ENCODE assay signal across 22 cellular contexts in genomic region chr16:85655216-85656129, GRCh38. TPM values are rescaled to one million over a fixed set of nuclear protein-coding genes. Genes with fewer than 3 reads are reported as not detected.
DNase-seq lines count a peak whose midpoint lies in the region; FAIRE-seq and TF ChIP-seq lines count a peak whose summit lies in the region.
"Had no signal": no experiment of that assay in that cellular context is flagged by ENCODE, and none has a peak within 500 bp of the region (broad histone marks: within the 10 kb centered on the region; RNA-seq: fewer than 3 reads in every experiment).

No MANE protein-coding gene starts in this region.

- CTCF ChIA-PET in H1 (lab: Charles Lee; ENCODE audit: partially characterized antibody) = interaction anchor here (0.6 to 16.9 kb wide), 10 partner anchors 19 to 407 kb away, joined by 3 to 248 read pairs (median 4); no protein-coding TSS in a partner anchor

- peak; percentile 31 for DNase-seq in DMS53 (lab: John Stamatoyannopoulos, UW)
- DNase-seq in DMS53 treated with DMSO at 0.1 percent for 48 hours (lab: John Stamatoyannopoulos, UW; ENCODE audit: unreplicated experiment) = no peak
- DNase-seq in NB4 (ENCODE audit: low read depth) = peak; percentile 32
- no peak for DNase-seq in H1 (ENCODE audit: low read depth in 1 of 2, low spot score in 2 of 2)
- DNase-seq in progenitor cell of endocrine pancreas (ENCODE audit: low spot score, unreplicated experiment) = no peak
- no peak for DNase-seq in GOT3 (lab: John Stamatoyannopoulos, UW)
- no peak for DNase-seq in GM23248
- DNase-seq in cerebellar nuclear complex (lab: John Stamatoyannopoulos, UW) = no peak
- DNase-seq: C1 segment of cervical spinal cord; Calu3; CD8-positive, alpha-beta T cell; DMS153; EL; NCI-H1105 treated with DMSO at 0.1 percent for 48 hours; NCI-H2029 treated with DMSO at 0.1 percent for 48 hours; NCI-H226; NCI-H510A treated with DMSO at 0.1 percent for 48 hours; NCI-H82; Peyer's patch had no signal

- no peak overlapping the region for H2AK5ac ChIP-seq in H1 (ENCODE audit: low read depth, low read length)

- WGBS in H1 (ENCODE audit: extremely low coverage in 1 of 2, insufficient coverage in 1 of 2, insufficient read length in 1 of 2, insufficient replicate concordance in 2 of 2, low coverage in 1 of 2, low lambda C conversion rate in 2 of 2, missing lambda C conversion rate in 1 of 2), 2 experiments = 92% methylated on average over 24 of the region's 35 CpGs; no CpG with 5 or more reads in 1 of the 2 experiments
- 86 to 87% methylated on average over 28 to 31 of the region's 35 CpGs for WGBS in GM23248 (ENCODE audit: low coverage in 1 of 2, low lambda C conversion rate in 2 of 2, missing lambda C conversion rate in 2 of 2), 2 experiments

- peaks cover 10% of the 10 kb centered on the region; the same call in 1 of the 2 replicates for H3K79me1 ChIP-seq in H1 (ENCODE audit: low read depth, low read length)

- H3K27me3 Mint-ChIP-seq in progenitor cell of endocrine pancreas = no peaks in the 10 kb centered on the region

- H4K8ac ChIP-seq in H1 (ENCODE audit: extremely low read depth, insufficient read depth, low read length) = no peak overlapping the region; the same call in 1 of the 2 replicates

- no peak overlapping the region for H2BK20ac ChIP-seq in H1 (ENCODE audit: low read length)

- H3K23ac ChIP-seq in H1 (ENCODE audit: insufficient read length) = no peak overlapping the region

- TF ChIP-seq EP300 in H1 (IDR thresholded peaks at IDR 0.05; ENCODE audit: borderline replicate concordance in 1 of 2, low read depth in 2 of 2, low read length in 2 of 2) = no peak

- no peaks in the 10 kb centered on the region for H3K27me3 ChIP-seq in H1 (replicated peaks in 1 of 4; ENCODE audit: control insufficient read depth in 3 of 4, extremely low read depth in 1 of 4, insufficient read depth in 3 of 4, low read length in 3 of 4)
- H3K27me3 ChIP-seq in GM23248 (replicated peaks; ENCODE audit: insufficient read depth) = no peaks in the 10 kb centered on the region
- H3K27me3 ChIP-seq: Peyer's patch, SJSA1 had no signal

- H3K9me3 Mint-ChIP-seq in progenitor cell of endocrine pancreas (ENCODE audit: low read depth) = no peaks in the 10 kb centered on the region
- H3K9me3 Mint-ChIP-seq: CD8-positive, alpha-beta T cell; GM23338 had no signal

- no peak overlapping the region for H3K56ac ChIP-seq in H1 (replicated peaks; ENCODE audit: insufficient read length, low read depth, low read length)

- H3K27ac Mint-ChIP-seq in progenitor cell of endocrine pancreas = peak overlapping the region; percentile 79
- H3K27ac Mint-ChIP-seq: CD8-positive, alpha-beta T cell; GM23338 had no signal

- H2BK15ac ChIP-seq in H1 (ENCODE audit: low read length) = no peak overlapping the region

- H2BK5ac ChIP-seq in H1 (ENCODE audit: low read depth, low read length) = 0 out of 2 replicates have a peak overlapping the region, but pooled peaks have one; percentile 2

- no peak overlapping the region for H4K91ac ChIP-seq in H1 (replicated peaks; ENCODE audit: insufficient read length, low read length)

- TF ChIP-seq CTCF in NB4 (IDR thresholded peaks at IDR 0.05; ENCODE audit: low read depth, low read length) (no peak), H1 (IDR thresholded peaks at IDR 0.05; ENCODE audit: control extremely low read depth in 1 of 3, insufficient read depth in 1 of 3, low read depth in 1 of 3, low read length in 3 of 3) (no peak), progenitor cell of endocrine pancreas (IDR thresholded peaks at IDR 0.05; ENCODE audit: unreplicated experiment) (no peak)

- H3K9me2 ChIP-seq in GM23248 (ENCODE audit: insufficient read depth) = no peaks in the 10 kb centered on the region

- no peak overlapping the region for H3K4me3 Mint-ChIP-seq in progenitor cell of endocrine pancreas (ENCODE audit: low read depth)
- H3K4me3 Mint-ChIP-seq: CD8-positive, alpha-beta T cell; GM23338 had no signal

- H4K20me1 ChIP-seq in H1 (replicated peaks in 1 of 2; ENCODE audit: control insufficient read depth in 1 of 2, insufficient read depth in 2 of 2, low read length in 2 of 2) = peaks cover 23 to 30% of the 10 kb centered on the region in 2 experiments
- no peaks in the 10 kb centered on the region for H4K20me1 ChIP-seq in GM23248 (ENCODE audit: insufficient read depth)

- H3K18ac ChIP-seq in H1 (ENCODE audit: extremely low read depth, low read length) = no peak overlapping the region

- H3K9me3 ChIP-seq in H1 (ENCODE audit: insufficient read depth in 2 of 2, low read depth in 1 of 2, low read length in 1 of 2) (peaks cover 0 to 12% of the 10 kb centered on the region in 2 experiments; a peak in 1 of 4 replicates), GM23248 (ENCODE audit: low read depth) (no peaks in the 10 kb centered on the region)
- H3K9me3 ChIP-seq: Peyer's patch, SJSA1 had no signal

- H4K5ac ChIP-seq in H1 (ENCODE audit: insufficient read length, low read depth, low read length) = no peak overlapping the region

- H3K27ac ChIP-seq in H1 (ENCODE audit: low read depth, low read length) (no peak overlapping the region), GM23248 (no peak overlapping the region)
- H3K27ac ChIP-seq: 22Rv1, Peyer's patch, SJSA1 had no signal

- no peaks in the 10 kb centered on the region for H3K23me2 ChIP-seq in H1 (ENCODE audit: low read depth, low read length)

- H3K36me3 Mint-ChIP-seq in progenitor cell of endocrine pancreas (ENCODE audit: insufficient read depth) = peaks cover 12% of the 10 kb centered on the region

- peaks cover 0 to 9% of the 10 kb centered on the region in 2 experiments; a peak in 1 of 4 replicates for H3K79me2 ChIP-seq in H1 (ENCODE audit: control insufficient read depth in 1 of 2, insufficient read depth in 2 of 2, low read length in 2 of 2)
- no peaks in the 10 kb centered on the region for H3K79me2 ChIP-seq in GM23248 (ENCODE audit: insufficient read depth)

- no peak overlapping the region for H2BK12ac ChIP-seq in H1 (ENCODE audit: low read depth, low read length)

- H3K14ac ChIP-seq in H1 (ENCODE audit: insufficient read length) = no peak overlapping the region

- peaks cover 15 to 53% (median 40%) of the 10 kb centered on the region in 4 experiments for H3K36me3 ChIP-seq in H1 (ENCODE audit: control insufficient read depth in 2 of 4, insufficient read depth in 4 of 4, low read length in 3 of 4)
- H3K36me3 ChIP-seq in GM23248 (ENCODE audit: low read depth) = peaks cover 9% of the 10 kb centered on the region; the same call in 1 of the 2 replicates

- H2BK120ac ChIP-seq in H1 (replicated peaks; ENCODE audit: low read depth, low read length) = no peak overlapping the region

- in situ Hi-C loops in GM23248 (cut with MboI) = no loop called here

- TF ChIP-seq RAD21 in H1 (IDR thresholded peaks at IDR 0.05 in 1 of 2, conservative IDR thresholded peaks at IDR 0.05 in 1 of 2; ENCODE audit: low read depth in 2 of 2, low read length in 2 of 2) = no peak

- H3K4me1 ChIP-seq in H1 (replicated peaks in 1 of 4; ENCODE audit: control insufficient read depth in 3 of 4, insufficient read depth in 4 of 4, low read length in 3 of 4) (no peaks in the 10 kb centered on the region; a peak in 1 of 7 replicates), GM23248 (ENCODE audit: insufficient read depth) (peaks cover 6% of the 10 kb centered on the region; the same call in 1 of the 2 replicates)
- H3K4me1 ChIP-seq: SJSA1 had no signal

- H3F3A ChIP-seq in GM23248 (ENCODE audit: insufficient read depth) = peaks cover 8% of the 10 kb centered on the region; the same call in 1 of the 2 replicates

- H3K4me2 ChIP-seq in H1 (ENCODE audit: insufficient read depth in 1 of 2, low read depth in 2 of 2, low read length in 2 of 2) (no peak overlapping the region), GM23248 (ENCODE audit: unreplicated experiment) (no peak overlapping the region)
- H3K4me2 ChIP-seq: GM23338 had no signal

- FAIRE-seq in H1 (lab: Jason Lieb, UNC) = no peak

- POLR2A ChIA-PET in H1 (lab: Charles Lee; ENCODE audit: partially characterized antibody) = interaction anchor here (0.7 to 1.4 kb wide), 3 partner anchors 15 to 30 kb away, joined by 3 to 6 read pairs (median 3); no protein-coding TSS in a partner anchor

- no peak for TF ChIP-seq POLR2A in NB4 (IDR thresholded peaks at IDR 0.05; ENCODE audit: extremely low read depth, insufficient read length)
- no peak for TF ChIP-seq POLR2A in H1 (IDR thresholded peaks at IDR 0.05; ENCODE audit: control extremely low read depth in 1 of 2, low read depth in 2 of 2, low read length in 2 of 2)

- H2AFZ ChIP-seq in H1 (ENCODE audit: low read length) = no peak overlapping the region
- H2AFZ ChIP-seq in GM23248 = no peak overlapping the region
- H2AFZ ChIP-seq: GM23338 had no signal

- H3K9ac ChIP-seq in H1 (replicated peaks in 1 of 4; ENCODE audit: extremely low read depth in 1 of 4, low read depth in 3 of 4, low read length in 3 of 4) (no peak overlapping the region), GM23248 (no peak overlapping the region)

- no peak overlapping the region for H3K4me3 ChIP-seq in NB4 (ENCODE audit: low read depth, low read length)
- H3K4me3 ChIP-seq in H1 (ENCODE audit: extremely low read depth in 1 of 4, insufficient read depth in 2 of 4, low read depth in 3 of 4, low read length in 4 of 4) = no peak overlapping the region
- no peak overlapping the region for H3K4me3 ChIP-seq in GM23248
- H3K4me3 ChIP-seq: GM23338, Peyer's patch, SJSA1 had no signal

- peaks cover 3% of the 10 kb centered on the region for H3K4me1 Mint-ChIP-seq in progenitor cell of endocrine pancreas (ENCODE audit: low read depth)

- H3K4ac ChIP-seq in H1 (replicated peaks; ENCODE audit: insufficient read length, low read depth, low read length) = no peak overlapping the region

RNA-seq across cellular contexts. Expression of gene GINS2, which starts 33.3 kb away (rescaled TPM):
- total RNA-seq in H1 (2021; fragmentation: NEBNext Ultra II Directional; extraction: Animal tissue kit (Norgen Biotek cat#: 25700)) = 51.4 and 59.1 TPM in 2 replicates
- 22.5 and 29.4 TPM in 2 replicates for polyA plus RNA-seq in H1 (2011; rRNA removed)
- polyA plus RNA-seq in H1 (2011; cell fraction: cytosol; rRNA removed) = 31.5 TPM
- 18.3 TPM for polyA plus RNA-seq in H1 (2011; cell fraction: nucleus; rRNA removed)
- polyA plus RNA-seq in H1 (2012, experiment 1 of 2) = 34.6 to 46.9 TPM (median 38.3 TPM) in 4 replicates
- polyA plus RNA-seq in H1 (2012, experiment 2 of 2) = 17.0 TPM
- 28.2 TPM for polyA plus RNA-seq in H1 (2013, experiment 1 of 2)
- polyA plus RNA-seq in H1 (2013, experiment 2 of 2) = 28.2 TPM
- polyA minus RNA-seq in H1 (2011; rRNA and poly(A)+ RNA removed) = 24.8 and 29.1 TPM in 2 replicates
- polyA minus RNA-seq in H1 (2011; cell fraction: cytosol; rRNA and poly(A)+ RNA removed) = 14.1 TPM
- polyA minus RNA-seq in H1 (2011; cell fraction: nucleus; rRNA and poly(A)+ RNA removed) = 18.6 TPM
- total RNA-seq in progenitor cell of endocrine pancreas = 20.9 and 22.3 TPM in 2 replicates
- 3.8 and 9.9 TPM in 2 replicates for total RNA-seq in GM23248 (2014; rRNA removed; shearing (Covaris generic))
- polyA plus RNA-seq in GM23248 (2016; fragmentation: Nextera tagmentation; extraction: Ambion mirVana) = 6.5 and 8.9 TPM in 2 replicates

RNA-seq across cellular contexts. Expression of gene GSE1, which starts 42.4 kb away (rescaled TPM):
- total RNA-seq in H1 (2021; fragmentation: NEBNext Ultra II Directional; extraction: Animal tissue kit (Norgen Biotek cat#: 25700)) = 65.6 and 66.2 TPM in 2 replicates
- polyA plus RNA-seq in H1 (2011; rRNA removed) (26.0 and 40.0 TPM in 2 replicates), GM23248 (2016; fragmentation: Nextera tagmentation; extraction: Ambion mirVana) (10.6 and 11.6 TPM in 2 replicates)
- 26.5 TPM for polyA plus RNA-seq in H1 (2011; cell fraction: cytosol; rRNA removed)
- 123 TPM for polyA plus RNA-seq in H1 (2011; cell fraction: nucleus; rRNA removed)
- 42.4 to 51.0 TPM (median 44.8 TPM) in 4 replicates for polyA plus RNA-seq in H1 (2012, experiment 1 of 2)
- polyA plus RNA-seq in H1 (2012, experiment 2 of 2) = 18.4 TPM
- polyA plus RNA-seq in H1 (2013, experiment 1 of 2) = 30.0 TPM
- polyA plus RNA-seq in H1 (2013, experiment 2 of 2) = 30.1 TPM
- 35.8 and 37.6 TPM in 2 replicates for polyA minus RNA-seq in H1 (2011; rRNA and poly(A)+ RNA removed)
- 76.6 TPM for polyA minus RNA-seq in H1 (2011; cell fraction: cytosol; rRNA and poly(A)+ RNA removed)
- polyA minus RNA-seq in H1 (2011; cell fraction: nucleus; rRNA and poly(A)+ RNA removed) = 93.7 TPM
- total RNA-seq in progenitor cell of endocrine pancreas = 136 and 143 TPM in 2 replicates
- 35.1 and 46.3 TPM in 2 replicates for total RNA-seq in GM23248 (2014; rRNA removed; shearing (Covaris generic))

Comparison
In these comparisons a context has a peak if more than half of its experiments do, and no peak if none do; other contexts are left out.
1. DNase-seq: peak in DMS53 (single experiment) and NB4 (single experiment); none in DMS53 treated with DMSO at 0.1 percent for 48 hours (single experiment), H1 (0 of 2), progenitor cell of endocrine pancreas (single experiment), GOT3 (single experiment), GM23248 (single experiment) and cerebellar nuclear complex (0 of 2).